In the genomic region with DNA sequence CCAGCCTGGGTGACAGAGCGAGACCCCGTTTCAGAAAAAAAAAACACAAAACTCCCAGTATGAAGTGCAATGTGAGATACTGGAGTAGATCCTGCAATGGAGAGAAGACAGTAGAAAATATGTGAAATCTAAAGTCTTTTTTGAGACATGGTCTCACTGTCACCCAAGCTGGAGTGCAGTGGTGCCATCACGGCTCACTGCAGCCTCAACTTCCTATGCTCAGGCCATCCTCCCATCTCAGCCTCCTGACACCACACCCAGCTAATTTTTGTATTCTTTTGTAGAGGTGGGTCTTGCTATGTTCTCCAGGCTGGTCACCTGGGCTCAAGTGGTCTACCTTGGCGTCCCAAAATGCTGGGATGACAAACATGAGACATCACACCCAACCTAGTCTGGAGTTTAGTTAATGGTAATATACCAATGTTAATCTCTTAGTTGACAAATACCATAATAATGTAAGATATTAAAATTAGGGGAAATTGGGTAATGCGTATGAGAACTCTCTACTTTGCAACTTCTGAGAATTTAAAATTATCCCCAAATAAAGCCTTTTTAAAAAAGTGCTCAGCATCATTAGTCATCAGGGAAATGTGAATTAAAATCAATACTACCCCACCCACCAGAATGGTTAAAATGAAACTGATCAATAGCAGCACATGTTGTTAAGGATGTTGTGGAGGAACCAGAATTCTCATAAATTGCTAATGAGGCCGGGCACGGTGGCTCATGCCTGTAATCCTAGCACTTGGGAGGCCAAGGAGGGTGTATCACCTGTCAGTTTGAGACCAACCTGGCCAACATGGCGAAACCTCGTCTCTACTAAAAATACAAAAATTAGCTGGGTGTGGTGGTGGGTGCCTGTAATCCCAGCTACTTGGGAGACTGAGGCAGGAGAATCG, we compare ENCODE assay signal across 24 cellular contexts. TPM values are rescaled to one million over a fixed set of nuclear protein-coding genes. Genes with fewer than 3 reads are reported as not detected.
DNase-seq lines count a peak whose midpoint lies in the region; ATAC-seq and TF ChIP-seq lines count a peak whose summit lies in the region.
"Had no signal": no experiment of that assay in that cellular context is flagged by ENCODE, and none has a peak within 500 bp of the region (broad histone marks: within the 10 kb centered on the region; RNA-seq: fewer than 3 reads in every experiment).

No MANE protein-coding gene starts in this region.

- CTCF ChIA-PET in activated naive CD4-positive, alpha-beta T cell treated with anti-CD3 and anti-CD28 coated beads, Interleukin-2, amount 10 ng/mL, durations not matched to agents 7 days and 5 days (lab: Charles Lee), result no interaction called here
- CTCF ChIA-PET in activated CD4-positive, alpha-beta memory T cell treated with anti-CD3 and anti-CD28 coated beads for 36 hours (lab: Charles Lee), result no interaction called here
- CTCF ChIA-PET in OCI-LY7 (lab: Charles Lee; ENCODE audit: unreplicated experiment), result no interaction called here

- no peaks in the 10 kb centered on the region for H4K20me1 ChIP-seq in OCI-LY7 (ENCODE audit: insufficient read depth, low read length)

- no peaks in the 10 kb centered on the region for H3K27me3 Mint-ChIP-seq in activated naive CD4-positive, alpha-beta T cell treated with anti-CD3 and anti-CD28 coated beads, Interleukin-2, amount 50 U/mL, for 24 hours
- H3K27me3 Mint-ChIP-seq in activated naive CD4-positive, alpha-beta T cell treated with anti-CD3 and anti-CD28 coated beads, Interleukin-2, amount 10 ng/mL, durations not matched to agents 7 days and 5 days, result no peaks in the 10 kb centered on the region
- no peaks in the 10 kb centered on the region for H3K27me3 Mint-ChIP-seq in activated CD4-positive, alpha-beta memory T cell treated with anti-CD3 and anti-CD28 coated beads for 36 hours
- no peaks in the 10 kb centered on the region for H3K27me3 Mint-ChIP-seq in activated naive CD8-positive, alpha-beta T cell treated with anti-CD3 and anti-CD28 coated beads, Interleukin-2, amount 50 U/mL, for 24 hours
- H3K27me3 Mint-ChIP-seq in stimulated activated naive CD8-positive, alpha-beta T cell treated with anti-CD3 and anti-CD28 coated beads, Interleukin-15, Interleukin-2, amounts not matched to agents 100 ng/mL and 50 ng/mL, for 24 hours, result no peaks in the 10 kb centered on the region
- H3K27me3 Mint-ChIP-seq in T-helper 2 cell treated with Interferon-gamma antibody and Interleukin-4, amounts not matched to agents 5 μg/mL and 100 μg/mL, for 36 hours (ENCODE audit: low read depth), result no peaks in the 10 kb centered on the region
- H3K27me3 Mint-ChIP-seq: stimulated activated naive B cell treated with anti-CD40 and anti-IgM and Interleukin-4, amounts not matched to agents 10 μg/mL and 1 μg/mL and 100 μg/mL, for 72 hours had no signal

- no peak overlapping the region for H3K4me3 Mint-ChIP-seq in activated naive CD4-positive, alpha-beta T cell treated with anti-CD3 and anti-CD28 coated beads, Interleukin-2, amount 50 U/mL, for 24 hours
- H3K4me3 Mint-ChIP-seq in activated naive CD4-positive, alpha-beta T cell treated with anti-CD3 and anti-CD28 coated beads, Interleukin-2, amount 10 ng/mL, durations not matched to agents 7 days and 5 days, result no peak overlapping the region
- H3K4me3 Mint-ChIP-seq in activated CD4-positive, alpha-beta memory T cell treated with anti-CD3 and anti-CD28 coated beads for 36 hours, result no peak overlapping the region
- H3K4me3 Mint-ChIP-seq in activated naive CD8-positive, alpha-beta T cell treated with anti-CD3 and anti-CD28 coated beads, Interleukin-2, amount 50 U/mL, for 24 hours, result no peak overlapping the region
- no peak overlapping the region for H3K4me3 Mint-ChIP-seq in stimulated activated naive CD8-positive, alpha-beta T cell treated with anti-CD3 and anti-CD28 coated beads, Interleukin-15, Interleukin-2, amounts not matched to agents 100 ng/mL and 50 ng/mL, for 24 hours
- no peak overlapping the region for H3K4me3 Mint-ChIP-seq in T-helper 2 cell treated with Interferon-gamma antibody and Interleukin-4, amounts not matched to agents 5 μg/mL and 100 μg/mL, for 36 hours
- H3K4me3 Mint-ChIP-seq: CD14-positive monocyte; stimulated activated naive B cell treated with anti-CD40 and anti-IgM and Interleukin-4, amounts not matched to agents 10 μg/mL and 1 μg/mL and 100 μg/mL, for 72 hours had no signal

- no peaks in the 10 kb centered on the region for H3K9me3 ChIP-seq in OCI-LY7 (ENCODE audit: low read length)
- H3K9me3 ChIP-seq: ascending aorta, esophagus squamous epithelium, gastrocnemius medialis, neutrophil, thyroid gland had no signal

- ATAC-seq in activated naive CD8-positive, alpha-beta T cell treated with anti-CD3 and anti-CD28 coated beads, Interleukin-2, amount 50 U/mL, for 24 hours, result peak; percentile 22
- ATAC-seq: gastrocnemius medialis; left lobe of liver; SK-N-SH treated with all-trans-retinoic acid at 6 μM for 48 hours; stimulated activated naive B cell treated with anti-CD40 and anti-IgM and Interleukin-4, amounts not matched to agents 10 μg/mL and 1 μg/mL and 100 μg/mL, for 72 hours had no signal

- no peaks in the 10 kb centered on the region for H3K9me3 Mint-ChIP-seq in activated naive CD4-positive, alpha-beta T cell treated with anti-CD3 and anti-CD28 coated beads, Interleukin-2, amount 50 U/mL, for 24 hours
- no peaks in the 10 kb centered on the region for H3K9me3 Mint-ChIP-seq in activated naive CD4-positive, alpha-beta T cell treated with anti-CD3 and anti-CD28 coated beads, Interleukin-2, amount 10 ng/mL, durations not matched to agents 7 days and 5 days
- no peaks in the 10 kb centered on the region for H3K9me3 Mint-ChIP-seq in activated CD4-positive, alpha-beta memory T cell treated with anti-CD3 and anti-CD28 coated beads for 36 hours
- no peaks in the 10 kb centered on the region for H3K9me3 Mint-ChIP-seq in activated naive CD8-positive, alpha-beta T cell treated with anti-CD3 and anti-CD28 coated beads, Interleukin-2, amount 50 U/mL, for 24 hours
- H3K9me3 Mint-ChIP-seq in stimulated activated naive CD8-positive, alpha-beta T cell treated with anti-CD3 and anti-CD28 coated beads, Interleukin-15, Interleukin-2, amounts not matched to agents 100 ng/mL and 50 ng/mL, for 24 hours, result no peaks in the 10 kb centered on the region
- H3K9me3 Mint-ChIP-seq in T-helper 2 cell treated with Interferon-gamma antibody and Interleukin-4, amounts not matched to agents 5 μg/mL and 100 μg/mL, for 36 hours, result no peaks in the 10 kb centered on the region
- H3K9me3 Mint-ChIP-seq: CD14-positive monocyte; stimulated activated naive B cell treated with anti-CD40 and anti-IgM and Interleukin-4, amounts not matched to agents 10 μg/mL and 1 μg/mL and 100 μg/mL, for 72 hours had no signal

- no peaks in the 10 kb centered on the region for H3K9me2 ChIP-seq in OCI-LY7 (ENCODE audit: insufficient read depth, low read length)

- no peak overlapping the region for H3K4me2 ChIP-seq in OCI-LY7 (ENCODE audit: low read length)

- TF ChIP-seq CTCF in OCI-LY7 (conservative IDR thresholded peaks at IDR 0.05; ENCODE audit: low read length), result no peak

- no peak overlapping the region for H3K27ac ChIP-seq in OCI-LY7 (ENCODE audit: low read depth, low read length, poor library complexity, severe bottlenecking)
- H3K27ac ChIP-seq: esophagus squamous epithelium, neutrophil, thyroid gland had no signal

- peak overlapping the region; percentile 68 for H3K27ac Mint-ChIP-seq in activated naive CD4-positive, alpha-beta T cell treated with anti-CD3 and anti-CD28 coated beads, Interleukin-2, amount 50 U/mL, for 24 hours
- no peak overlapping the region for H3K27ac Mint-ChIP-seq in activated naive CD4-positive, alpha-beta T cell treated with anti-CD3 and anti-CD28 coated beads, Interleukin-2, amount 10 ng/mL, durations not matched to agents 7 days and 5 days
- H3K27ac Mint-ChIP-seq in activated CD4-positive, alpha-beta memory T cell treated with anti-CD3 and anti-CD28 coated beads for 36 hours, result peak overlapping the region; percentile 77
- peak overlapping the region; percentile 35 for H3K27ac Mint-ChIP-seq in activated naive CD8-positive, alpha-beta T cell treated with anti-CD3 and anti-CD28 coated beads, Interleukin-2, amount 50 U/mL, for 24 hours
- peak overlapping the region; percentile 82 for H3K27ac Mint-ChIP-seq in stimulated activated naive CD8-positive, alpha-beta T cell treated with anti-CD3 and anti-CD28 coated beads, Interleukin-15, Interleukin-2, amounts not matched to agents 100 ng/mL and 50 ng/mL, for 24 hours
- no peak overlapping the region for H3K27ac Mint-ChIP-seq in T-helper 2 cell treated with Interferon-gamma antibody and Interleukin-4, amounts not matched to agents 5 μg/mL and 100 μg/mL, for 36 hours
- H3K27ac Mint-ChIP-seq: stimulated activated naive B cell treated with anti-CD40 and anti-IgM and Interleukin-4, amounts not matched to agents 10 μg/mL and 1 μg/mL and 100 μg/mL, for 72 hours had no signal

- no peak overlapping the region for H3K4me3 ChIP-seq in OCI-LY7 (ENCODE audit: low read depth, low read length, poor library complexity, severe bottlenecking)
- H3K4me3 ChIP-seq: ascending aorta, esophagus squamous epithelium, gastrocnemius medialis, thyroid gland had no signal

- H3K4me1 ChIP-seq in OCI-LY7 (ENCODE audit: insufficient read depth, low read length, poor library complexity, severe bottlenecking), result peaks cover 2% of the 10 kb centered on the region
- H3K4me1 ChIP-seq: esophagus squamous epithelium, thyroid gland had no signal

- H3K36me3 Mint-ChIP-seq in activated naive CD4-positive, alpha-beta T cell treated with anti-CD3 and anti-CD28 coated beads, Interleukin-2, amount 50 U/mL, for 24 hours, result peaks cover 10% of the 10 kb centered on the region
- peaks cover 49% of the 10 kb centered on the region for H3K36me3 Mint-ChIP-seq in activated naive CD4-positive, alpha-beta T cell treated with anti-CD3 and anti-CD28 coated beads, Interleukin-2, amount 10 ng/mL, durations not matched to agents 7 days and 5 days
- H3K36me3 Mint-ChIP-seq in activated CD4-positive, alpha-beta memory T cell treated with anti-CD3 and anti-CD28 coated beads for 36 hours, result peaks cover 59% of the 10 kb centered on the region
- peaks cover 70% of the 10 kb centered on the region for H3K36me3 Mint-ChIP-seq in activated naive CD8-positive, alpha-beta T cell treated with anti-CD3 and anti-CD28 coated beads, Interleukin-2, amount 50 U/mL, for 24 hours (ENCODE audit: low read depth)
- peaks cover 71% of the 10 kb centered on the region for H3K36me3 Mint-ChIP-seq in stimulated activated naive CD8-positive, alpha-beta T cell treated with anti-CD3 and anti-CD28 coated beads, Interleukin-15, Interleukin-2, amounts not matched to agents 100 ng/mL and 50 ng/mL, for 24 hours (ENCODE audit: low read depth)
- peaks cover 63% of the 10 kb centered on the region for H3K36me3 Mint-ChIP-seq in T-helper 2 cell treated with Interferon-gamma antibody and Interleukin-4, amounts not matched to agents 5 μg/mL and 100 μg/mL, for 36 hours (ENCODE audit: low read depth)

- peaks cover 54% of the 10 kb centered on the region for H3K36me3 ChIP-seq in OCI-LY7 (ENCODE audit: insufficient read depth, low read length)
- H3K36me3 ChIP-seq: neutrophil had no signal

- H2AFZ ChIP-seq in OCI-LY7 (ENCODE audit: low read length), result no peak overlapping the region

- intact Hi-C loops in activated CD4-positive, alpha-beta memory T cell treated with anti-CD3 and anti-CD28 coated beads for 36 hours (cut with micrococcal nuclease), result loop anchor here (5.0 kb wide), 4 partner anchors 47 to 278 kb away; no protein-coding TSS in a partner anchor
- intact Hi-C loops in OCI-LY7 (cut with micrococcal nuclease; ENCODE audit: unreplicated experiment), result no loop called here

- POLR2A ChIA-PET in activated CD4-positive, alpha-beta memory T cell treated with anti-CD3 and anti-CD28 coated beads for 36 hours (lab: Charles Lee), result interaction anchor here (0.8 kb wide), 1 partner anchor 15 kb away, joined by 5 read pairs; the partner anchor contains the start of gene RBMX
- POLR2A ChIA-PET in OCI-LY7 (lab: Charles Lee), result no interaction called here

- H3K79me2 ChIP-seq in OCI-LY7 (ENCODE audit: insufficient read depth, low read depth, low read length), result peaks cover 13% of the 10 kb centered on the region; the same call in 1 of the 2 replicates

- no peak for DNase-seq in activated naive CD4-positive, alpha-beta T cell treated with anti-CD3 and anti-CD28 coated beads, Interleukin-2, amount 10 ng/mL, durations not matched to agents 7 days and 5 days
- DNase-seq in activated CD4-positive, alpha-beta memory T cell treated with anti-CD3 and anti-CD28 coated beads for 36 hours, result peak; percentile 42
- no peak for DNase-seq in activated naive CD8-positive, alpha-beta T cell treated with anti-CD3 and anti-CD28 coated beads, Interleukin-2, amount 50 U/mL, for 24 hours
- DNase-seq in OCI-LY7 (ENCODE audit: low spot score), result no peak
- DNase-seq in T-helper 2 cell treated with Interferon-gamma antibody and Interleukin-4, amounts not matched to agents 5 μg/mL and 100 μg/mL, for 36 hours (ENCODE audit: low spot score), result no peak
- DNase-seq: activated gamma-delta T cell treated with Interleukin-2 at 50 U/mL for 16 hours; esophagus squamous epithelium; gastrocnemius medialis; hippocampal formation; KBM-7; mesenchymal stem cell; MM.1S; NCI-H1417; NCI-H2081; NCI-H446; stimulated activated naive B cell treated with anti-CD40 and anti-IgM and Interleukin-4, amounts not matched to agents 10 μg/mL and 1 μg/mL and 100 μg/mL, for 72 hours; thyroid gland had no signal

- H3K4me1 Mint-ChIP-seq in activated naive CD4-positive, alpha-beta T cell treated with anti-CD3 and anti-CD28 coated beads, Interleukin-2, amount 50 U/mL, for 24 hours, result peaks cover 33% of the 10 kb centered on the region
- H3K4me1 Mint-ChIP-seq in activated naive CD4-positive, alpha-beta T cell treated with anti-CD3 and anti-CD28 coated beads, Interleukin-2, amount 10 ng/mL, durations not matched to agents 7 days and 5 days, result peaks cover 12% of the 10 kb centered on the region
- H3K4me1 Mint-ChIP-seq in activated CD4-positive, alpha-beta memory T cell treated with anti-CD3 and anti-CD28 coated beads for 36 hours (ENCODE audit: low read depth), result peaks cover 67% of the 10 kb centered on the region
- H3K4me1 Mint-ChIP-seq in activated naive CD8-positive, alpha-beta T cell treated with anti-CD3 and anti-CD28 coated beads, Interleukin-2, amount 50 U/mL, for 24 hours, result peaks cover 63% of the 10 kb centered on the region
- H3K4me1 Mint-ChIP-seq in stimulated activated naive CD8-positive, alpha-beta T cell treated with anti-CD3 and anti-CD28 coated beads, Interleukin-15, Interleukin-2, amounts not matched to agents 100 ng/mL and 50 ng/mL, for 24 hours (ENCODE audit: low read depth), result peaks cover 65% of the 10 kb centered on the region
- H3K4me1 Mint-ChIP-seq in T-helper 2 cell treated with Interferon-gamma antibody and Interleukin-4, amounts not matched to agents 5 μg/mL and 100 μg/mL, for 36 hours (ENCODE audit: low read depth), result peaks cover 26% of the 10 kb centered on the region

- no TSS peak for BruUV-seq in OCI-LY7 (replicated peaks; lab: Mats Ljungman, UMichigan)

RNA-seq across cellular contexts. Expression of gene RBMX, which starts 15.0 kb away (rescaled TPM):
- total RNA-seq in activated CD4-positive, alpha-beta memory T cell treated with anti-CD3 and anti-CD28 coated beads for 36 hours, result 100 to 1,000 TPM; 269 to 271 TPM
- total RNA-seq in OCI-LY7 (2014; rRNA removed; shearing (Covaris generic)), result 321 and 394 TPM in 2 replicates
- total RNA-seq in OCI-LY7 (2022), result 342 and 367 TPM in 2 replicates

Comparison
In these comparisons a context has a peak if more than half of its experiments do, and no peak if none do; other contexts are left out.
1. H3K27ac Mint-ChIP-seq: peak in activated naive CD4-positive, alpha-beta T cell treated with anti-CD3 and anti-CD28 coated beads, Interleukin-2, amount 50 U/mL, for 24 hours (single experiment), activated CD4-positive, alpha-beta memory T cell treated with anti-CD3 and anti-CD28 coated beads for 36 hours (single experiment), activated naive CD8-positive, alpha-beta T cell treated with anti-CD3 and anti-CD28 coated beads, Interleukin-2, amount 50 U/mL, for 24 hours (single experiment) and stimulated activated naive CD8-positive, alpha-beta T cell treated with anti-CD3 and anti-CD28 coated beads, Interleukin-15, Interleukin-2, amounts not matched to agents 100 ng/mL and 50 ng/mL, for 24 hours (single experiment); none in activated naive CD4-positive, alpha-beta T cell treated with anti-CD3 and anti-CD28 coated beads, Interleukin-2, amount 10 ng/mL, durations not matched to agents 7 days and 5 days (single experiment) and T-helper 2 cell treated with Interferon-gamma antibody and Interleukin-4, amounts not matched to agents 5 μg/mL and 100 μg/mL, for 36 hours (single experiment).